Comparison of ENCODE assay signal across 14 cellular contexts in the genomic region with DNA sequence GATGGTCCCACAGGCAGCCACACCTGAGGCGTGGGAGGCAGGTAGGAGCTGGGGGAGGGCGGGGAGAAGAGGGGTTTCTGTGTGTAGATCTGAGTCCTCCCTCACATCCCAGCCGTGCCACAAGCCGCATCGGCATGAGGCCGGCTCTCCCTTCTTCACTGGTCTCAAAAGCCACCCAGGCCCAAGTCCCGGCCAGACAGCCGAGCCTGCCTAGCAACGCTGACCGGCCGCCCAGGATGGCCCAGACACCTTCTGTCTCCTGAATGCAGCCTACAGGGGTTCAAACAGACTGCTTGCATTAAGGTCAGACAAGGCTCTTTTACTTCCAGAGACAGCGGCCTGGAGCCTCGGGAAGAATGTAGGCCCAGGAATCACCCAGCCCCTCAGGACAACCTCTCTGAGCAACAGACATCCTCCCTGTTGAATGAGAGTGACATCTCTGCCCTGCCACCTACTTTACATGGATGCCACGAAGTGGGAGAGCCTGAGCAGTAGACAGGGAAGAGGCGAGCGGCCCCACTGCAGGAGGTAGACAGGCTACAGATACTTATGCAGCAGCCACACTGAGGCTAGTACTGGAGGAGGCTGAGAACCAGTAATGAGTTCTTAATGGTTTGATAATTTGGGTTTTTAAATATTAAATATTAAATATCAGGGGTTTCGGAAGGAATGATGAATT.
"Had no signal": no experiment of that assay in that cellular context is flagged by ENCODE, and none has a peak within 500 bp of the region (broad histone marks: within the 10 kb centered on the region; RNA-seq: fewer than 3 reads in every experiment).

No MANE protein-coding gene starts in this region.

- H3K9me3 Mint-ChIP-seq: brain; central memory CD8-positive, alpha-beta T cell; neural progenitor cell had no signal

- H3K27ac ChIP-seq: neural progenitor cell, pancreas had no signal

- H3K4me1 ChIP-seq: pancreas had no signal

- H3K27me3 Mint-ChIP-seq: brain; central memory CD8-positive, alpha-beta T cell had no signal

- H3K27me3 ChIP-seq: neural progenitor cell, pancreas, tibial artery had no signal

- H3K4me3 Mint-ChIP-seq: brain; central memory CD8-positive, alpha-beta T cell; neural progenitor cell had no signal

- H3K36me3 ChIP-seq: neural progenitor cell had no signal

- H3K9me3 ChIP-seq: pancreas, tibial artery had no signal

- ATAC-seq: pancreas had no signal

- H3K4me3 ChIP-seq: neural progenitor cell, pancreas, skin epidermis, tibial artery had no signal

- DNase-seq: activated CD4-positive, CD25-positive, alpha-beta regulatory T cell; activated naive CD4-positive, alpha-beta T cell treated with anti-CD3 and anti-CD28 coated beads, Interleukin-2, amount 50 U/mL, for 16 hours; amygdala; dermis blood vessel endothelial cell; hippocampal formation; kidney glomerular epithelial cell; retina; T-helper 2 cell; tibial artery had no signal
